Comparison of ENCODE assay signal across 16 cellular contexts in the genomic region with DNA sequence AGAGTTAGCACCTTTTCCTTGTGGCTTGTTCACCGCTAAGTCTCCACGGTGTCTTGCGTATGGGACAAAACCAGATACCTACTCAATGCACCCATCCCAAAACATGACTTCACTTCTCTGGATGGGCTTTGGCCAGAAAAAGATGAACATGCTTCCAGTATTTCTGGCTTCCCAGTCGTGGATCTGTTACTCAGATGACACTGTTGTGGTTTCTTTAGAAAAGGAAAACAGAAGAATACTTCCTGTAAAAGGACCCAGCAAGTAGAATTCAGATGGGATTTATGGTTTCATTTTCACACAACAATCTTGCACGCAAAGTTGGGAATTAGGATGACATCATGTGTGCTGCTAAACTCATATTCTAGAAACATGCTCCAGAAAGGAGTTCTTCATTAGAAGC.
A peak's percentile ranks its signal among the peaks of the same experiment; 100 is the strongest.
DNase-seq lines count a peak whose midpoint lies in the region; ATAC-seq, FAIRE-seq and TF ChIP-seq lines count a peak whose summit lies in the region.
"Had no signal": no experiment of that assay in that cellular context is flagged by ENCODE, and none has a peak within 500 bp of the region (broad histone marks: within the 10 kb centered on the region; RNA-seq: fewer than 3 reads in every experiment).

No MANE protein-coding gene starts in this region.

- H3K27ac ChIP-seq in astrocyte (ENCODE audit: low read depth, low read length): peak overlapping the region; percentile 83
- H3K27ac ChIP-seq in suprapubic skin: no peak overlapping the region
- H3K27ac ChIP-seq: psoas muscle, SK-N-MC, thoracic aorta had no signal

- H3K9ac ChIP-seq in astrocyte (ENCODE audit: low read length): peak overlapping the region; percentile 57

- no peak overlapping the region for H2AFZ ChIP-seq in astrocyte (ENCODE audit: low read depth, low read length)

- no peak for TF ChIP-seq CTCF in astrocyte (IDR thresholded peaks at IDR 0.05; ENCODE audit: insufficient read depth, low read depth, low read length)
- TF ChIP-seq CTCF in suprapubic skin (IDR thresholded peaks at IDR 0.05): no peak

- TF ChIP-seq EP300 in suprapubic skin (IDR thresholded peaks at IDR 0.05): no peak

- H3K9me3 ChIP-seq in astrocyte (ENCODE audit: insufficient read depth, low read depth, low read length) (no peaks in the 10 kb centered on the region), suprapubic skin (no peaks in the 10 kb centered on the region)
- H3K9me3 ChIP-seq: psoas muscle, thoracic aorta had no signal

- POLR2A ChIA-PET in activated CD4-positive, alpha-beta T cell treated with anti-CD3 and anti-CD28 coated beads, Interleukin-2, amount 10 ng/mL, durations not matched to agents 7 days and 5 days (lab: Charles Lee): no interaction called here

- peaks cover 6% of the 10 kb centered on the region for H3K36me3 ChIP-seq in astrocyte (ENCODE audit: insufficient read depth, low read length)
- no peaks in the 10 kb centered on the region for H3K36me3 ChIP-seq in suprapubic skin
- H3K36me3 ChIP-seq: thoracic aorta had no signal

- H4K20me1 ChIP-seq in astrocyte (ENCODE audit: insufficient read depth, low read length): no peaks in the 10 kb centered on the region

- H3K4me2 ChIP-seq in astrocyte (ENCODE audit: low read length): peak overlapping the region; percentile 53

- FAIRE-seq in H54 (lab: Jason Lieb, UNC): peak; percentile 74
- FAIRE-seq in astrocyte (lab: Jason Lieb, UNC): peak; percentile 89

- H3K27me3 ChIP-seq in astrocyte (ENCODE audit: insufficient read depth, low read length) (no peaks in the 10 kb centered on the region), suprapubic skin (no peaks in the 10 kb centered on the region)

- H3K4me1 ChIP-seq in astrocyte (ENCODE audit: insufficient read depth, low read length) (peaks cover 28% of the 10 kb centered on the region), suprapubic skin (no peaks in the 10 kb centered on the region)
- H3K4me1 ChIP-seq: psoas muscle had no signal

- CTCF ChIA-PET in activated CD4-positive, alpha-beta T cell treated with anti-CD3 and anti-CD28 coated beads, Interleukin-2, amount 10 ng/mL, durations not matched to agents 7 days and 5 days (lab: Charles Lee): no interaction called here

- WGBS in suprapubic skin: 60% methylated on average over 5 of the region's 5 CpGs

- H3K9me3 Mint-ChIP-seq in astrocyte (ENCODE audit: unreplicated experiment): no peaks in the 10 kb centered on the region
- no peaks in the 10 kb centered on the region for H3K9me3 Mint-ChIP-seq in activated CD4-positive, alpha-beta T cell treated with anti-CD3 and anti-CD28 coated beads, Interleukin-2, amount 10 ng/mL, durations not matched to agents 7 days and 5 days

- no peak overlapping the region for H3K4me3 ChIP-seq in astrocyte (ENCODE audit: insufficient read depth, low read depth, low read length)
- peak overlapping the region; percentile 2 for H3K4me3 ChIP-seq in suprapubic skin
- H3K4me3 ChIP-seq: psoas muscle, SK-N-MC, thoracic aorta had no signal

- ATAC-seq in left cardiac atrium: peak; percentile 23 to 40
- ATAC-seq: effector memory CD8-positive, alpha-beta T cell; psoas muscle had no signal

- H3K4me3 Mint-ChIP-seq in astrocyte (ENCODE audit: unreplicated experiment): no peak overlapping the region
- no peak overlapping the region for H3K4me3 Mint-ChIP-seq in activated CD4-positive, alpha-beta T cell treated with anti-CD3 and anti-CD28 coated beads, Interleukin-2, amount 10 ng/mL, durations not matched to agents 7 days and 5 days
- H3K4me3 Mint-ChIP-seq: effector memory CD8-positive, alpha-beta T cell; IgD-negative memory B cell had no signal

- DNase-seq in H54 (ENCODE audit: insufficient read length, low spot score): peak; percentile 12
- DNase-seq in astrocyte (ENCODE audit: low read depth): peak; percentile 97
- DNase-seq in left cardiac atrium: no peak
- DNase-seq in suprapubic skin (ENCODE audit: low spot score in 2 of 2): no peak
- no peak for DNase-seq in NCI-H446 (lab: John Stamatoyannopoulos, UW)
- no peak for DNase-seq in D341Med (ENCODE audit: low spot score)
- no peak for DNase-seq in activated CD4-positive, alpha-beta T cell treated with anti-CD3 and anti-CD28 coated beads, Interleukin-2, amount 10 ng/mL, durations not matched to agents 7 days and 5 days
- DNase-seq: activated CD4-positive, CD25-positive, alpha-beta regulatory T cell; amygdala; DMS153; effector memory CD8-positive, alpha-beta T cell; NCI-H187 treated with DMSO at 0.1 percent for 48 hours; psoas muscle had no signal

- peaks cover 24% of the 10 kb centered on the region for H3K4me1 Mint-ChIP-seq in astrocyte (ENCODE audit: low read depth, unreplicated experiment)
- no peaks in the 10 kb centered on the region for H3K4me1 Mint-ChIP-seq in activated CD4-positive, alpha-beta T cell treated with anti-CD3 and anti-CD28 coated beads, Interleukin-2, amount 10 ng/mL, durations not matched to agents 7 days and 5 days

- no peak overlapping the region for H3K27ac Mint-ChIP-seq in astrocyte (ENCODE audit: unreplicated experiment)
- no peak overlapping the region for H3K27ac Mint-ChIP-seq in activated CD4-positive, alpha-beta T cell treated with anti-CD3 and anti-CD28 coated beads, Interleukin-2, amount 10 ng/mL, durations not matched to agents 7 days and 5 days
- H3K27ac Mint-ChIP-seq: effector memory CD8-positive, alpha-beta T cell; IgD-negative memory B cell had no signal

- no peaks in the 10 kb centered on the region for H3K27me3 Mint-ChIP-seq in astrocyte (ENCODE audit: low read depth, unreplicated experiment)
- no peaks in the 10 kb centered on the region for H3K27me3 Mint-ChIP-seq in activated CD4-positive, alpha-beta T cell treated with anti-CD3 and anti-CD28 coated beads, Interleukin-2, amount 10 ng/mL, durations not matched to agents 7 days and 5 days
- H3K27me3 Mint-ChIP-seq: effector memory CD8-positive, alpha-beta T cell had no signal

- intact Hi-C loops in left cardiac atrium (cut with DNase I): no loop called here

- H3K36me3 Mint-ChIP-seq in astrocyte (ENCODE audit: low read depth, unreplicated experiment): peaks cover 7% of the 10 kb centered on the region
- H3K36me3 Mint-ChIP-seq in activated CD4-positive, alpha-beta T cell treated with anti-CD3 and anti-CD28 coated beads, Interleukin-2, amount 10 ng/mL, durations not matched to agents 7 days and 5 days (ENCODE audit: low read depth): no peaks in the 10 kb centered on the region
- H3K36me3 Mint-ChIP-seq: IgD-negative memory B cell had no signal

- TF ChIP-seq POLR2A in H54 (IDR thresholded peaks at IDR 0.05; ENCODE audit: low read depth, low read length): no peak
- TF ChIP-seq POLR2A in suprapubic skin (IDR thresholded peaks at IDR 0.05): no peak

- H3K79me2 ChIP-seq in astrocyte (ENCODE audit: insufficient read depth, low read length): peaks cover 40% of the 10 kb centered on the region

Comparison
In these comparisons a context has a peak if more than half of its experiments do, and no peak if none do; other contexts are left out.
1. DNase-seq: peak in H54 (single experiment) and astrocyte (single experiment); none in left cardiac atrium (single experiment), suprapubic skin (0 of 2), NCI-H446 (0 of 2), D341Med (single experiment) and activated CD4-positive, alpha-beta T cell treated with anti-CD3 and anti-CD28 coated beads, Interleukin-2, amount 10 ng/mL, durations not matched to agents 7 days and 5 days (single experiment).